In genomic region chr10:102420810-102421644, GRCh38 we compare ENCODE assay signal across 1 cellular context.
TF ChIP-seq lines count a peak whose summit lies in the region.

Gene FBXL15 (plus strand): TSS chr10:102420836. CDS start chr10:102421130, 294 bp downstream.

TF ChIP-seq in HepG2, 621 proteins besides CTCF, POLR2A, EP300 and RAD21 (continued from another document and continues in another):
- peak; percentile 70; the same call in 1 of the 2 replicates for TF ChIP-seq DZIP1 (CRISPR knock-in tag; IDR thresholded peaks at IDR 0.05)
- no peak for TF ChIP-seq ZNF441 (CRISPR knock-in tag; IDR thresholded peaks at IDR 0.05; ENCODE audit: borderline replicate concordance)
- TF ChIP-seq FOSL2 (CRISPR knock-in tag; IDR thresholded peaks at IDR 0.05) = peak; percentile 49; the same call in 1 of the 2 replicates
- TF ChIP-seq FOSL1 (CRISPR knock-in tag; IDR thresholded peaks at IDR 0.05; ENCODE audit: borderline replicate concordance) = no peak
- no peak; the same call in 1 of the 2 replicates for TF ChIP-seq LRRFIP1 (CRISPR knock-in tag; conservative IDR thresholded peaks at IDR 0.05)
- TF ChIP-seq HNF1A (IDR thresholded peaks at IDR 0.05; ENCODE audit: low read depth) = peak; percentile 55; the same call in 1 of the 2 replicates
- TF ChIP-seq HNF1A (CRISPR knock-in tag; IDR thresholded peaks at IDR 0.05; ENCODE audit: borderline replicate concordance) = peak; percentile 75
- 0 out of 2 replicates have a peak, but pooled peaks have one; percentile 46 for TF ChIP-seq ZFP1 (CRISPR knock-in tag; IDR thresholded peaks at IDR 0.05)
- TF ChIP-seq ZNF274 (CRISPR knock-in tag; IDR thresholded peaks at IDR 0.05) = 0 out of 2 replicates have a peak, but pooled peaks have one; percentile 14
- TF ChIP-seq ATM (IDR thresholded peaks at IDR 0.05; ENCODE audit: borderline replicate concordance) = no peak
- TF ChIP-seq ZNF704 (CRISPR knock-in tag; IDR thresholded peaks at IDR 0.05; ENCODE audit: borderline replicate concordance) = no peak; the same call in 1 of the 2 replicates
- no peak for TF ChIP-seq E2F2 (CRISPR knock-in tag; IDR thresholded peaks at IDR 0.05; ENCODE audit: borderline replicate concordance)
- peak; percentile 45 for TF ChIP-seq DR1 (CRISPR knock-in tag; IDR thresholded peaks at IDR 0.05)
- TF ChIP-seq ZEB1 (IDR thresholded peaks at IDR 0.05; ENCODE audit: insufficient replicate concordance, low read depth) = peak; percentile 99
- TF ChIP-seq REPIN1 (CRISPR knock-in tag; IDR thresholded peaks at IDR 0.05; ENCODE audit: borderline replicate concordance, low read depth) = peak; percentile 86
- TF ChIP-seq SAP130 (CRISPR knock-in tag; IDR thresholded peaks at IDR 0.05; ENCODE audit: low read depth) = peak; percentile 95
- TF ChIP-seq ZSCAN9 (CRISPR knock-in tag; IDR thresholded peaks at IDR 0.05; ENCODE audit: borderline replicate concordance) = no peak
- peak; percentile 84; the same call in 1 of the 2 replicates for TF ChIP-seq IKZF5 (CRISPR knock-in tag; IDR thresholded peaks at IDR 0.05)
- no peak; the same call in 1 of the 2 replicates for TF ChIP-seq MTA1 (CRISPR knock-in tag; IDR thresholded peaks at IDR 0.05; ENCODE audit: borderline replicate concordance)
- TF ChIP-seq ZNF430 (CRISPR knock-in tag; IDR thresholded peaks at IDR 0.05) = peak; percentile 64
- peak; percentile 4; the same call in 1 of the 2 replicates for TF ChIP-seq HOXA9 (CRISPR knock-in tag; IDR thresholded peaks at IDR 0.05; ENCODE audit: borderline replicate concordance)
- TF ChIP-seq KDM2A (CRISPR knock-in tag; IDR thresholded peaks at IDR 0.05; ENCODE audit: borderline replicate concordance, low read depth) = peak; percentile 93
- no peak for TF ChIP-seq BHLHE40 (IDR thresholded peaks at IDR 0.05; ENCODE audit: low read length)
- TF ChIP-seq KDM4B (CRISPR knock-in tag; IDR thresholded peaks at IDR 0.05) = peak; percentile 72
- peak; percentile 32 for TF ChIP-seq NFAT5 (CRISPR knock-in tag; IDR thresholded peaks at IDR 0.05)
- no peak for TF ChIP-seq ELF4 (CRISPR knock-in tag; IDR thresholded peaks at IDR 0.05; ENCODE audit: borderline replicate concordance)
- TF ChIP-seq SMAD3 (CRISPR knock-in tag; IDR thresholded peaks at IDR 0.05) = peak; percentile 85
- no peak; the same call in 1 of the 2 replicates for TF ChIP-seq ZNF44 (CRISPR knock-in tag; IDR thresholded peaks at IDR 0.05)
- no peak for TF ChIP-seq GTF2F1 (IDR thresholded peaks at IDR 0.05; ENCODE audit: low read length)
- peak; percentile 64 for TF ChIP-seq PBX2 (CRISPR knock-in tag; IDR thresholded peaks at IDR 0.05)
- 0 out of 2 replicates have a peak, but pooled peaks have one; percentile 82 for TF ChIP-seq THYN1 (CRISPR knock-in tag; IDR thresholded peaks at IDR 0.05; ENCODE audit: borderline replicate concordance, low read depth)
- TF ChIP-seq ZNF746 (CRISPR knock-in tag; IDR thresholded peaks at IDR 0.05) = peak; percentile 27; the same call in 1 of the 2 replicates
- no peak for TF ChIP-seq ATF3 (CRISPR knock-in tag; IDR thresholded peaks at IDR 0.05)
- TF ChIP-seq CCDC6 (CRISPR knock-in tag; IDR thresholded peaks at IDR 0.05) = no peak; the same call in 1 of the 2 replicates
- TF ChIP-seq SALL1 (CRISPR knock-in tag; IDR thresholded peaks at IDR 0.05) = peak; percentile 89; the same call in 1 of the 2 replicates
- TF ChIP-seq TFDP1 (CRISPR knock-in tag; IDR thresholded peaks at IDR 0.05; ENCODE audit: borderline replicate concordance) = no peak; the same call in 1 of the 2 replicates
- no peak for TF ChIP-seq ZNF382 (CRISPR knock-in tag; IDR thresholded peaks at IDR 0.05; ENCODE audit: borderline replicate concordance)
